In the genomic region with DNA sequence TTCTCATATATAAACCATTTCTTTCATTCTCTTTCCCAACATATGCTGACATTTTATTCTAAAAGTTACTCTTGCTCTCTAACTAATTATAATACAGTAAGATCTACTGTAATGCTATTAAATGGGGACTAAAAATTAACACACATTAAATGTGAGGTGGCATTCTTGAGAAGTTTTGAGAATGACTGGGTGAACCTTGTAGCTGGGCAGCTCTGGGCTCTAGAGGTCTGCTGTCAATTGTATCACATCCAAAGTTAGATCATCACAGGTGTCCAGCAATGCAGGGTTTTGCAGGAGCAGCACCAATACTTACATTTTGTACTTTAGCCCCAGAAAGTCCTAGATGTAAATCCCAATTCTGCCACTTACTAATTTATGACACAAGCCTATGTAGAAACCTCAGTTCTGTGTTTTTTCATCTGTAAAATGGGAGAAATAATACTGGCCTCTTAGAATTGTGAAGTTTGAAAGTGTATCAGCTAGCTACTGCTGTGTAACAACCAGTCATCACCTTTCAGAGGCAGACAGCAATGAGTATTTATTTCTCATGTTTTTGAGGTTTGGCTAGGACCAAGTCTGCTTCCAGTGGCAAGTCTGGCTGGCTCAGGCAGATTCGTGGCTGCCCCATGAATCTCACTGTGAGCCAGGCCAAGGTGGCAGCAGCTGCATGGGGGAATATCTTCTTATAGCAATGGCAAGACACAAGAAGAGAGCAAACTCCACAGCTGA, we compare ENCODE assay signal across 16 cellular contexts.
DNase-seq lines count a peak whose midpoint lies in the region; ATAC-seq, FAIRE-seq and TF ChIP-seq lines count a peak whose summit lies in the region.
"Had no signal": no experiment of that assay in that cellular context is flagged by ENCODE, and none has a peak within 500 bp of the region (broad histone marks: within the 10 kb centered on the region; RNA-seq: fewer than 3 reads in every experiment).

No MANE protein-coding gene starts in this region.

- DNase-seq in HepG2 (ENCODE audit: low spot score): no peak
- no peak for DNase-seq in right lobe of liver
- peak in 1 of 2 donors; percentile 28 for DNase-seq in foreskin keratinocyte
- DNase-seq in vagina (ENCODE audit: extremely low spot score in 2 of 2): no peak
- no peak for DNase-seq in NCI-H524 treated with DMSO at 0.1 percent for 48 hours (lab: John Stamatoyannopoulos, UW)
- no peak for DNase-seq in cardiac septum (ENCODE audit: low spot score)
- DNase-seq: 8988T, DMS 273 treated with DMSO at 0.1 percent for 48 hours, NCI-H1092 treated with DMSO at 0.1 percent for 48 hours, NCI-H1694, SHP77 had no signal

- TF ChIP-seq EP300 in HepG2 (IDR thresholded peaks at IDR 0.05; ENCODE audit: low read depth in 2 of 2, low read length in 2 of 2) (no peak), HepG2 (CRISPR knock-in tag; IDR thresholded peaks at IDR 0.05; ENCODE audit: borderline replicate concordance) (no peak)

- TF ChIP-seq CTCF in HepG2 (CRISPR knock-in tag; IDR thresholded peaks at IDR 0.05): no peak
- TF ChIP-seq CTCF in right lobe of liver (IDR thresholded peaks at IDR 0.05): no peak
- no peak for TF ChIP-seq CTCF in foreskin keratinocyte (conservative IDR thresholded peaks at IDR 0.05)
- TF ChIP-seq CTCF in vagina (IDR thresholded peaks at IDR 0.05): no peak

- 25% methylated on average over 1 of the region's 1 CpG for WGBS in HepG2 (ENCODE audit: low lambda C conversion rate)
- 60% methylated on average over 1 of the region's 1 CpG for WGBS in right lobe of liver (ENCODE audit: insufficient coverage, low coverage, low lambda C conversion rate, missing lambda C conversion rate)

- H2AFZ ChIP-seq in HepG2 (ENCODE audit: low read length): no peak overlapping the region

- H3K27me3 ChIP-seq in HepG2 (ENCODE audit: control insufficient read depth in 1 of 2, insufficient read depth in 2 of 2, low read length in 2 of 2) (no peaks in the 10 kb centered on the region; a peak in 1 of 5 replicates), right lobe of liver (no peaks in the 10 kb centered on the region), foreskin keratinocyte (no peaks in the 10 kb centered on the region), rectal smooth muscle tissue (ENCODE audit: control insufficient read depth, insufficient read depth, low read length) (no peaks in the 10 kb centered on the region), vagina (no peaks in the 10 kb centered on the region)
- H3K27me3 ChIP-seq: BLaER1 treated with 17β-estradiol and CSF1 and Interleukin-3, amounts not matched to agents 10 nM and 100 nM; MG63 had no signal

- H3K4me3 ChIP-seq in HepG2 (replicated peaks in 1 of 3; ENCODE audit: insufficient read depth in 1 of 3, low read depth in 2 of 3, low read length in 3 of 3) (no peak overlapping the region), right lobe of liver (no peak overlapping the region), rectal smooth muscle tissue (ENCODE audit: low read length) (no peak overlapping the region), vagina (no peak overlapping the region)
- H3K4me3 ChIP-seq: BLaER1 treated with 17β-estradiol and CSF1 and Interleukin-3, amounts not matched to agents 10 nM and 100 nM; MG63 had no signal

- H3K79me2 ChIP-seq in HepG2 (ENCODE audit: insufficient read depth, low read length): no peaks in the 10 kb centered on the region

- H3K27ac ChIP-seq in HepG2 (ENCODE audit: extremely low read length, insufficient read depth, low read length) (no peak overlapping the region), right lobe of liver (no peak overlapping the region), foreskin keratinocyte (peak overlapping the region; percentile 83), rectal smooth muscle tissue (ENCODE audit: low read depth, low read length) (peak overlapping the region; percentile 96), vagina (peak overlapping the region; percentile 91)
- H3K27ac ChIP-seq: BLaER1 treated with 17β-estradiol and CSF1 and Interleukin-3, amounts not matched to agents 10 nM and 100 nM; KMS-11 had no signal

- CTCF ChIA-PET in HepG2 (lab: Yijun Ruan, JAX; ENCODE audit: low intra/inter-chr PET ratio, low total read pairs): interaction anchor here (0.9 to 1.3 kb wide), 2 partner anchors 246 to 247 kb away, joined by 3 to 4 read pairs; no protein-coding TSS in a partner anchor

- intact Hi-C loops in HepG2 (cut with micrococcal nuclease; ENCODE audit: unreplicated experiment): no loop called here
- intact Hi-C loops in right lobe of liver (cut with DNase I): no loop called here
- intact Hi-C loops in vagina (cut with DNase I): no loop called here
- intact Hi-C loops in cardiac septum (cut with DNase I): no loop called here

- TF ChIP-seq POLR2A in HepG2 (IDR thresholded peaks at IDR 0.05; ENCODE audit: insufficient read depth in 1 of 2, low read depth in 2 of 2, low read length in 2 of 2) (no peak), right lobe of liver (IDR thresholded peaks at IDR 0.05) (no peak), vagina (IDR thresholded peaks at IDR 0.05) (no peak)

- no peaks in the 10 kb centered on the region for H3K36me3 ChIP-seq in HepG2 (replicated peaks in 1 of 2; ENCODE audit: control insufficient read depth in 1 of 2, insufficient read depth in 2 of 2, low read length in 2 of 2)
- no peaks in the 10 kb centered on the region for H3K36me3 ChIP-seq in right lobe of liver
- no peaks in the 10 kb centered on the region for H3K36me3 ChIP-seq in rectal smooth muscle tissue (ENCODE audit: control insufficient read depth, insufficient read depth, low read length)
- no peaks in the 10 kb centered on the region for H3K36me3 ChIP-seq in vagina
- H3K36me3 ChIP-seq: BLaER1 treated with 17β-estradiol and CSF1 and Interleukin-3, amounts not matched to agents 10 nM and 100 nM; MG63 had no signal

- H3K4me1 ChIP-seq in HepG2 (ENCODE audit: insufficient read depth, low read length): no peaks in the 10 kb centered on the region
- peaks cover 0 to 10% (median 0%) of the 10 kb centered on the region in 4 donors for H3K4me1 ChIP-seq in right lobe of liver
- peaks cover 18% of the 10 kb centered on the region for H3K4me1 ChIP-seq in foreskin keratinocyte
- peaks cover 19% of the 10 kb centered on the region for H3K4me1 ChIP-seq in rectal smooth muscle tissue (ENCODE audit: control insufficient read depth, insufficient read depth, low read length)
- H3K4me1 ChIP-seq in vagina: peaks cover 42% of the 10 kb centered on the region

- no peak for ATAC-seq in HepG2
- no peak for ATAC-seq in right lobe of liver
- no peak for ATAC-seq in foreskin keratinocyte
- ATAC-seq in HG02840 (IDR thresholded peaks at IDR 0.05; ENCODE audit: low FRiP score, unreplicated experiment): no peak

- no peaks in the 10 kb centered on the region for H4K20me1 ChIP-seq in HepG2 (ENCODE audit: insufficient read depth, low read length)
- H4K20me1 ChIP-seq: BLaER1 treated with 17β-estradiol and CSF1 and Interleukin-3, amounts not matched to agents 10 nM and 100 nM had no signal

- in situ Hi-C loops in HepG2 (cut with HindIII; ENCODE audit: extremely low pct_ligation_motif_present, low pct_unique_long_range_greater_than_20kb): no loop called here

- POLR2A ChIA-PET in HepG2 (lab: Yijun Ruan, JAX): no interaction called here

- no TSS peak for BruUV-seq in HepG2 (replicated peaks; lab: Mats Ljungman, UMichigan)

- H3K9ac ChIP-seq in HepG2 (ENCODE audit: insufficient read depth, low read depth, low read length): no peak overlapping the region
- H3K9ac ChIP-seq in rectal smooth muscle tissue (ENCODE audit: low read length): no peak overlapping the region
- H3K9ac ChIP-seq: BLaER1 treated with 17β-estradiol and CSF1 and Interleukin-3, amounts not matched to agents 10 nM and 100 nM; KMS-11 had no signal

- H3K9me3 ChIP-seq in HepG2 (ENCODE audit: low read length) (no peaks in the 10 kb centered on the region), right lobe of liver (no peaks in the 10 kb centered on the region), vagina (no peaks in the 10 kb centered on the region)

- FAIRE-seq in HepG2 (lab: Jason Lieb, UNC): no peak

- no peak overlapping the region for H3K4me2 ChIP-seq in HepG2 (ENCODE audit: low read depth, low read length)
- H3K4me2 ChIP-seq: BLaER1 treated with 17β-estradiol and CSF1 and Interleukin-3, amounts not matched to agents 10 nM and 100 nM; KMS-11 had no signal

- no peak for TF ChIP-seq RAD21 in HepG2 (CRISPR knock-in tag; IDR thresholded peaks at IDR 0.05)

TF ChIP-seq in HepG2, 621 proteins besides CTCF, POLR2A, EP300 and RAD21 (continues in another document):
- TF ChIP-seq AHDC1 (CRISPR knock-in tag; IDR thresholded peaks at IDR 0.05; ENCODE audit: borderline replicate concordance): no peak

Comparison
In these comparisons a context has a peak if more than half of its experiments do, and no peak if none do; other contexts are left out.
1. H3K27ac ChIP-seq: peak in foreskin keratinocyte (single experiment), rectal smooth muscle tissue (single experiment) and vagina (single experiment); none in HepG2 (single experiment) and right lobe of liver (0 of 3).